Comparison of ENCODE assay signal across 1 cellular context in the genomic region with DNA sequence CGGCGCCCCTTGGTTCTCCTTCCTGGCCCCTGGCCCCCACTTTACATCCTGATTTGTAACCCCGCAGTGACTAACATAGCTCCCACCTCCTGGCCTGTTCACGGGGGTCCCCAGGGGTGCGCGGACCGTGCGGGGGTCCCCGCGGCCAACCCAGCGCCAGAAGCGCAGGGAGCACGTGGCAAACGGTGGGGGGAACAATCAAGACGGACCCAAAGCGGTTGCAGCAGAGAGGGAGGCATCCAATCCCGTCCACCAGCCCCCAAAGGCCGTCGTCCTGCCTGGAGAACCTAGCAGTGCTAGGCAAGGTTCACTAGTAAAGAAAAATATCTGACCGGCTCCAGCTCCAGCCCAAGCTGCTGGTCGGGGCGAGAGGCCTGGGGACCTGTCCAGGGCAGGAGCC.
TF ChIP-seq lines count a peak whose summit lies in the region.

No MANE protein-coding gene starts in this region.

TF ChIP-seq in H1, 55 proteins besides CTCF, POLR2A, EP300 and RAD21:
- TF ChIP-seq, protein P1, sequence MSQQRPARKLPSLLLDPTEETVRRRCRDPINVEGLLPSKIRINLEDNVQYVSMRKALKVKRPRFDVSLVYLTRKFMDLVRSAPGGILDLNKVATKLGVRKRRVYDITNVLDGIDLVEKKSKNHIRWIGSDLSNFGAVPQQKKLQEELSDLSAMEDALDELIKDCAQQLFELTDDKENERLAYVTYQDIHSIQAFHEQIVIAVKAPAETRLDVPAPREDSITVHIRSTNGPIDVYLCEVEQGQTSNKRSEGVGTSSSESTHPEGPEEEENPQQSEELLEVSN (IDR thresholded peaks at IDR 0.05) = peak; percentile 57; the same call in 1 of the 2 replicates
- TF ChIP-seq, protein P2, sequence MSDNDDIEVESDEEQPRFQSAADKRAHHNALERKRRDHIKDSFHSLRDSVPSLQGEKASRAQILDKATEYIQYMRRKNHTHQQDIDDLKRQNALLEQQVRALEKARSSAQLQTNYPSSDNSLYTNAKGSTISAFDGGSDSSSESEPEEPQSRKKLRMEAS (IDR thresholded peaks at IDR 0.05) = peak; percentile 60; the same call in 1 of the 2 replicates
- TF ChIP-seq, protein P3, sequence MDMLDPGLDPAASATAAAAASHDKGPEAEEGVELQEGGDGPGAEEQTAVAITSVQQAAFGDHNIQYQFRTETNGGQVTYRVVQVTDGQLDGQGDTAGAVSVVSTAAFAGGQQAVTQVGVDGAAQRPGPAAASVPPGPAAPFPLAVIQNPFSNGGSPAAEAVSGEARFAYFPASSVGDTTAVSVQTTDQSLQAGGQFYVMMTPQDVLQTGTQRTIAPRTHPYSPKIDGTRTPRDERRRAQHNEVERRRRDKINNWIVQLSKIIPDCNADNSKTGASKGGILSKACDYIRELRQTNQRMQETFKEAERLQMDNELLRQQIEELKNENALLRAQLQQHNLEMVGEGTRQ (IDR thresholded peaks at IDR 0.05; ENCODE audit: low read length) = no peak
